Comparison of ENCODE assay signal across 1 cellular context in genomic region chr3:188518835-188519452, GRCh38.
TF ChIP-seq lines count a peak whose summit lies in the region.

No MANE protein-coding gene starts in this region.

TF ChIP-seq in HepG2, 621 proteins besides CTCF, POLR2A, EP300 and RAD21 (continued from another document):
- TF ChIP-seq, protein P1, sequence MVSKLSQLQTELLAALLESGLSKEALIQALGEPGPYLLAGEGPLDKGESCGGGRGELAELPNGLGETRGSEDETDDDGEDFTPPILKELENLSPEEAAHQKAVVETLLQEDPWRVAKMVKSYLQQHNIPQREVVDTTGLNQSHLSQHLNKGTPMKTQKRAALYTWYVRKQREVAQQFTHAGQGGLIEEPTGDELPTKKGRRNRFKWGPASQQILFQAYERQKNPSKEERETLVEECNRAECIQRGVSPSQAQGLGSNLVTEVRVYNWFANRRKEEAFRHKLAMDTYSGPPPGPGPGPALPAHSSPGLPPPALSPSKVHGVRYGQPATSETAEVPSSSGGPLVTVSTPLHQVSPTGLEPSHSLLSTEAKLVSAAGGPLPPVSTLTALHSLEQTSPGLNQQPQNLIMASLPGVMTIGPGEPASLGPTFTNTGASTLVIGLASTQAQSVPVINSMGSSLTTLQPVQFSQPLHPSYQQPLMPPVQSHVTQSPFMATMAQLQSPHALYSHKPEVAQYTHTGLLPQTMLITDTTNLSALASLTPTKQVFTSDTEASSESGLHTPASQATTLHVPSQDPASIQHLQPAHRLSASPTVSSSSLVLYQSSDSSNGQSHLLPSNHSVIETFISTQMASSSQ (IDR thresholded peaks at IDR 0.05; ENCODE audit: low read depth) = peak; percentile 64; the same call in 1 of the 2 replicates
- TF ChIP-seq, protein P1 (CRISPR knock-in tag; IDR thresholded peaks at IDR 0.05; ENCODE audit: borderline replicate concordance) = peak; percentile 48; the same call in 1 of the 2 replicates
- peak; percentile 96 for TF ChIP-seq RXRB (CRISPR knock-in tag; IDR thresholded peaks at IDR 0.05; ENCODE audit: borderline replicate concordance)
- TF ChIP-seq HOXA7 (CRISPR knock-in tag; IDR thresholded peaks at IDR 0.05) = no peak
- peak; percentile 80 for TF ChIP-seq ZNF609 (CRISPR knock-in tag; IDR thresholded peaks at IDR 0.05; ENCODE audit: borderline replicate concordance)
- no peak for TF ChIP-seq TEAD2 (CRISPR knock-in tag; IDR thresholded peaks at IDR 0.05)
- no peak for TF ChIP-seq ZNF234 (CRISPR knock-in tag; conservative IDR thresholded peaks at IDR 0.05)
- no peak for TF ChIP-seq KLF11 (CRISPR knock-in tag; IDR thresholded peaks at IDR 0.05)
- no peak for TF ChIP-seq ZNF841 (CRISPR knock-in tag; IDR thresholded peaks at IDR 0.05; ENCODE audit: borderline replicate concordance)
- no peak for TF ChIP-seq CREB1 (IDR thresholded peaks at IDR 0.05)
- 0 out of 2 replicates have a peak, but pooled peaks have one; percentile 17 for TF ChIP-seq CREB1 (CRISPR knock-in tag; IDR thresholded peaks at IDR 0.05)
- no peak for TF ChIP-seq ZNF10 (CRISPR knock-in tag; IDR thresholded peaks at IDR 0.05; ENCODE audit: borderline replicate concordance, low read depth)
- no peak for TF ChIP-seq ZFX (CRISPR knock-in tag; IDR thresholded peaks at IDR 0.05; ENCODE audit: low read depth)
- no peak for TF ChIP-seq ARNTL (CRISPR knock-in tag; IDR thresholded peaks at IDR 0.05)
- no peak for TF ChIP-seq ZNF142 (CRISPR knock-in tag; IDR thresholded peaks at IDR 0.05)
- no peak for TF ChIP-seq AGO2 (optimal IDR thresholded peaks at IDR 0.05; ENCODE audit: low read depth, low read length)
- TF ChIP-seq, protein P2, sequence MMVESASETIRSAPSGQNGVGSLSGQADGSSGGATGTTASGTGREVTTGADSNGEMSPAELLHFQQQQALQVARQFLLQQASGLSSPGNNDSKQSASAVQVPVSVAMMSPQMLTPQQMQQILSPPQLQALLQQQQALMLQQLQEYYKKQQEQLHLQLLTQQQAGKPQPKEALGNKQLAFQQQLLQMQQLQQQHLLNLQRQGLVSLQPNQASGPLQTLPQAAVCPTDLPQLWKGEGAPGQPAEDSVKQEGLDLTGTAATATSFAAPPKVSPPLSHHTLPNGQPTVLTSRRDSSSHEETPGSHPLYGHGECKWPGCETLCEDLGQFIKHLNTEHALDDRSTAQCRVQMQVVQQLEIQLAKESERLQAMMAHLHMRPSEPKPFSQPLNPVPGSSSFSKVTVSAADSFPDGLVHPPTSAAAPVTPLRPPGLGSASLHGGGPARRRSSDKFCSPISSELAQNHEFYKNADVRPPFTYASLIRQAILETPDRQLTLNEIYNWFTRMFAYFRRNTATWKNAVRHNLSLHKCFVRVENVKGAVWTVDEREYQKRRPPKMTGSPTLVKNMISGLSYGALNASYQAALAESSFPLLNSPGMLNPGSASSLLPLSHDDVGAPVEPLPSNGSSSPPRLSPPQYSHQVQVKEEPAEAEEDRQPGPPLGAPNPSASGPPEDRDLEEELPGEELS (CRISPR knock-in tag; IDR thresholded peaks at IDR 0.05) = peak; percentile 50; the same call in 1 of the 2 replicates
- peak; percentile 43; the same call in 1 of the 2 replicates for TF ChIP-seq ZSCAN29 (CRISPR knock-in tag; conservative IDR thresholded peaks at IDR 0.05)
- no peak for TF ChIP-seq RBM22 (optimal IDR thresholded peaks at IDR 0.05; ENCODE audit: low read length)
- TF ChIP-seq CEBPB (IDR thresholded peaks at IDR 0.05; ENCODE audit: borderline replicate concordance, low read depth, low read length) = peak; percentile 96
- TF ChIP-seq FOXA3 (CRISPR knock-in tag; IDR thresholded peaks at IDR 0.05) = peak; percentile 91
- peak; percentile 47; the same call in 1 of the 2 replicates for TF ChIP-seq KDM3A (CRISPR knock-in tag; IDR thresholded peaks at IDR 0.05; ENCODE audit: low read depth)
- TF ChIP-seq, protein P3, sequence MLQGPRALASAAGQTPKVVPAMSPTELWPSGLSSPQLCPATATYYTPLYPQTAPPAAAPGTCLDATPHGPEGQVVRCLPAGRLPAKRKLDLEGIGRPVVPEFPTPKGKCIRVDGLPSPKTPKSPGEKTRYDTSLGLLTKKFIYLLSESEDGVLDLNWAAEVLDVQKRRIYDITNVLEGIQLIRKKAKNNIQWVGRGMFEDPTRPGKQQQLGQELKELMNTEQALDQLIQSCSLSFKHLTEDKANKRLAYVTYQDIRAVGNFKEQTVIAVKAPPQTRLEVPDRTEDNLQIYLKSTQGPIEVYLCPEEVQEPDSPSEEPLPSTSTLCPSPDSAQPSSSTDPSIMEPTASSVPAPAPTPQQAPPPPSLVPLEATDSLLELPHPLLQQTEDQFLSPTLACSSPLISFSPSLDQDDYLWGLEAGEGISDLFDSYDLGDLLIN (CRISPR knock-in tag; IDR thresholded peaks at IDR 0.05; ENCODE audit: borderline replicate concordance) = no peak
- no peak for TF ChIP-seq REXO4 (CRISPR knock-in tag; IDR thresholded peaks at IDR 0.05; ENCODE audit: borderline replicate concordance)
- no peak for TF ChIP-seq MXD4 (CRISPR knock-in tag; IDR thresholded peaks at IDR 0.05)
- no peak for TF ChIP-seq ZNF30 (CRISPR knock-in tag; IDR thresholded peaks at IDR 0.05)
- no peak for TF ChIP-seq HNRNPK (IDR thresholded peaks at IDR 0.05; ENCODE audit: low read depth, low read length, poor library complexity, severe bottlenecking)
